ENCODE assay signal across 12 cellular contexts in genomic region chr4:56803473-56803872, GRCh38. TPM values are rescaled to one million over a fixed set of nuclear protein-coding genes. Genes with fewer than 3 reads are reported as not detected.
DNase-seq lines count a peak whose midpoint lies in the region; ATAC-seq and TF ChIP-seq lines count a peak whose summit lies in the region.
"Had no signal": no experiment of that assay in that cellular context is flagged by ENCODE, and none has a peak within 500 bp of the region (broad histone marks: within the 10 kb centered on the region; RNA-seq: fewer than 3 reads in every experiment).

No MANE protein-coding gene starts in this region.

- no peak for TF ChIP-seq CTCF in uterus (IDR thresholded peaks at IDR 0.05)

- no peaks in the 10 kb centered on the region for H3K4me1 ChIP-seq in uterus

- H3K9me3 ChIP-seq in SK-N-MC (ENCODE audit: low read depth, low read length) (no peaks in the 10 kb centered on the region), uterus (no peaks in the 10 kb centered on the region)

- H3K27me3 ChIP-seq in uterus, result no peaks in the 10 kb centered on the region

- peak overlapping the region; percentile 56; the same call in 1 of the 2 replicates for H3K27ac ChIP-seq in SK-N-MC
- no peak overlapping the region for H3K27ac ChIP-seq in uterus

- intact Hi-C loops in uterus (cut with DNase I; ENCODE audit: low total_unique reads), result no loop called here

- TF ChIP-seq POLR2A in uterus (IDR thresholded peaks at IDR 0.05), result no peak

- peak; percentile 66 for ATAC-seq in GM18868 (IDR thresholded peaks at IDR 0.05; ENCODE audit: unreplicated experiment)
- ATAC-seq in HG03520 (IDR thresholded peaks at IDR 0.05; ENCODE audit: unreplicated experiment), result peak; percentile 49

- no peak overlapping the region for H3K9ac ChIP-seq in SK-N-MC (ENCODE audit: insufficient read length)

- DNase-seq in SK-N-MC (ENCODE audit: low read depth, low spot score), result peak; percentile 63
- DNase-seq in pons (ENCODE audit: low spot score), result peak; percentile 43
- no peak for DNase-seq in OCI-M2 (lab: John Stamatoyannopoulos, UW; ENCODE audit: unreplicated experiment)
- DNase-seq in stimulated activated CD4-positive, alpha-beta T cell treated with anti-CD3 and anti-CD28 coated beads, Interleukin-2, amount 100 ng/mL, for 24 hours, result no peak
- no peak for DNase-seq in uterus
- DNase-seq: amniotic stem cell; stimulated activated CD4-positive, alpha-beta T cell treated with anti-CD3 and anti-CD28 coated beads, Interleukin-4, amount 100 ng/mL, for 1 hour; T-helper 9 cell had no signal

- H3K36me3 ChIP-seq in SK-N-MC (ENCODE audit: insufficient read depth, low read length) (no peaks in the 10 kb centered on the region), uterus (no peaks in the 10 kb centered on the region)

- H3K4me3 ChIP-seq in SK-N-MC (peak overlapping the region; percentile 30; the same call in 1 of the 2 replicates), uterus (no peak overlapping the region)

RNA-seq across cellular contexts. Expression of gene SPINK2, which starts 18.0 kb away (rescaled TPM):
- not detected for total RNA-seq in uterus
- total RNA-seq: fibroblast of lung, mesothelial cell of epicardium had no signal

Comparison
In these comparisons a context has a peak if more than half of its experiments do, and no peak if none do; other contexts are left out.
1. DNase-seq: peak in SK-N-MC (single experiment) and pons (single experiment); none in OCI-M2 (single experiment), stimulated activated CD4-positive, alpha-beta T cell treated with anti-CD3 and anti-CD28 coated beads, Interleukin-2, amount 100 ng/mL, for 24 hours (0 of 2) and uterus (0 of 2).